6 cellular contexts compared by ENCODE assay signal in the genomic region with DNA sequence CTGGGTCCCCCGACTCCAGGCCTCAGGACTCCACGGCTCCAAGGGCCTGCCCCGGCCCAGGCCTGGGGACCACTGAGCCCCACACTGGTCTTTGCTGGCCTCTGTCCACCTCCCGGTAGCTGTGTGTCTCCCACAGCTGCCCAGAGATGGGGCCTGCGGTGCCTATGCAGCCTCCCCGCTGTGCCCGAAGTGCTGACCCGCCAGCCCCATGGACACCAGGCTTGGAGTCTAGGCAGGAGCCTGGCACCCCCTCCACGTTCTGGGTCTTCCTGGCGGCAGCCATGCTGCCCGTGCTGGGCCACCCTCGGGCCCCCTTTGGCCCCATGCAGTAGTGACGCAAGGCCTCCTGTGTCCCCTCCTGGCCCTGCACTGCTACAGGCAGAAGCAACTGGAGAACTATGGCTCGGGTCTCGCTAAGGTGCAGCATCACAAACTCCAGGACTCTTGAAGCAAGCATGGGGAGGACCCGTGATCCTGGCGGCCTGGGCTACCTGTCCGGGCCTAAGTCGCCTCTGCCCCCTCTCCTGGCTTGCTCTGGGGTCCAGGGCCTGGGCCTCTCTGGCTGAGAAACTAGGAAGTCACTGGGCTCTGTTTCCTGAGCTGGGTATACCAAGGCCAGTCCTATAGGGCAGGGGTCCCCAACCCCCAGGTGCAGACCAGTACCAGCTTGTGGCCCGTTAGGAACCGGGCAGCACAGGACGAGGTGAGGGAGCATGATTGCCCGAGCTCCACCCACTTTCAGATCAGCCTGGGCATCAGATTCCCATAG. TPM values are rescaled to one million over a fixed set of nuclear protein-coding genes. Genes with fewer than 3 reads are reported as not detected.
DNase-seq lines count a peak whose midpoint lies in the region; ATAC-seq and TF ChIP-seq lines count a peak whose summit lies in the region.

No MANE protein-coding gene starts in this region.

- in situ Hi-C loops in astrocyte of the spinal cord (cut with HindIII; ENCODE audit: low sequenced_read_pairs), result no loop called here

- H3K36me3 Mint-ChIP-seq in naive B cell, result no peaks in the 10 kb centered on the region

- H3K4me3 Mint-ChIP-seq in naive B cell, result peak overlapping the region; percentile 65 to 95 (median 92)

- DNase-seq in stimulated activated CD4-positive, alpha-beta T cell treated with anti-CD3 and anti-CD28 coated beads, Interleukin-12 subunit alpha, Interleukin-12 subunit beta, amount 100 ng/mL, for 4 hours, result peak; percentile 21
- no peak for DNase-seq in stimulated activated CD4-positive, alpha-beta T cell treated with anti-CD3 and anti-CD28 coated beads, Interleukin-1b, Interleukin-23, amount 100 ng/mL, for 48 hours
- DNase-seq in astrocyte of the spinal cord (ENCODE audit: low read depth, low spot score) (no peak), naive B cell (no peak), D341Med (ENCODE audit: low spot score) (no peak)

- TF ChIP-seq CTCF in astrocyte of the spinal cord (IDR thresholded peaks at IDR 0.05; ENCODE audit: low read depth, low read length), result no peak

- H3K4me1 Mint-ChIP-seq in naive B cell, result peaks cover 12 to 20% (median 18%) of the 10 kb centered on the region in 3 donors

- no peaks in the 10 kb centered on the region for H3K9me3 Mint-ChIP-seq in naive B cell

- peak overlapping the region; percentile 68 for H3K4me3 ChIP-seq in astrocyte of the spinal cord (ENCODE audit: low read depth, low read length)

- ATAC-seq in naive B cell (ENCODE audit: low read depth in 2 of 2) (no peak), HG03196 (IDR thresholded peaks at IDR 0.05; ENCODE audit: unreplicated experiment) (no peak)

- H3K27ac Mint-ChIP-seq in naive B cell, result peak overlapping the region in 5 of 6 donors; percentile 16 to 96 (median 91)

- H3K27me3 Mint-ChIP-seq in naive B cell, result peaks cover 0 to 5% (median 0%) of the 10 kb centered on the region in 3 donors

RNA-seq across cellular contexts. Expression of a gene that starts 0.9 kb away (rescaled TPM):
- polyA plus RNA-seq in naive B cell (ENCODE audit: low read depth in 6 of 6), result 10 to 100 TPM in 5 of 6 donors, 1 to 10 TPM in 1; 7.3 to 13.4 (median 11.8) TPM

RNA-seq across cellular contexts. Expression of a gene that starts 1.1 kb away (rescaled TPM):
- polyA plus RNA-seq in naive B cell (ENCODE audit: low read depth in 6 of 6), result 100 to 1,000 TPM; 320 to 459 (median 358) TPM

RNA-seq across cellular contexts. Expression of a gene that starts 13.7 kb away (rescaled TPM):
- under 1 TPM in 3 of 6 donors, not detected in 3; 0.22 to 0.54 (median 0.43) TPM for polyA plus RNA-seq in naive B cell (ENCODE audit: low read depth in 6 of 6)

RNA-seq across cellular contexts. Expression of a gene that starts 30.4 kb away (rescaled TPM):
- 1 to 10 TPM; 5.6 to 9.5 (median 7.1) TPM for polyA plus RNA-seq in naive B cell (ENCODE audit: low read depth in 6 of 6)

RNA-seq across cellular contexts. Expression of a gene that starts 49.8 kb away (rescaled TPM):
- 10 to 100 TPM; 24.3 to 39.4 (median 30.0) TPM for polyA plus RNA-seq in naive B cell (ENCODE audit: low read depth in 6 of 6)
